10 cellular contexts compared by ENCODE assay signal in the genomic region with DNA sequence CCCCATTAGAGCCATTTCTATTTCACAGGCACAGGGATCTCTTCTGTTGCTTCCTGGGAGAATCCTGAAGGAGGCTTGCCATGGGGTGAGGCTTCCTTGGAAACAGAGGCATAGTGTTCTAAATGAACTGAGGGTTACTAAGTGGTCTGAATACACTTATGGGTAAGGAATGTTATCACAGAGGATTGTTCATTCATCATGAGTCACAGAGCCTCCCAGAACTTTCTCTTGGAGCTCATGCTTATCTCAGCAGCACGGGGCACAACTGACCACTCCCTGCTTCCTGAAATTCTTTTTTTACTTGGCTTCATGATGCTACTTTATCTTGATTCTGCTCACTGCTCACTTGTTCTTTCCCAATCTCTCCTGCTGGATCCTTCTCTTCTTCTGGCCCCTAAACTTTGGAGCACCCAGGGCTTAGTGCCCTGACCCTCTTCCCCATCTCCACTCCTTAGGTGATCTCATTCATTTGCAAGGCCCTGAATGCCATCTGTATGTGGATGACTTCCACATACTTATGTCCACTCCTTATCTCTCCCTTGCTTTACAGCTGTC. TPM values are rescaled to one million over a fixed set of nuclear protein-coding genes. Genes with fewer than 3 reads are reported as not detected.
DNase-seq lines count a peak whose midpoint lies in the region; ATAC-seq and TF ChIP-seq lines count a peak whose summit lies in the region.
"Had no signal": no experiment of that assay in that cellular context is flagged by ENCODE, and none has a peak within 500 bp of the region (broad histone marks: within the 10 kb centered on the region; RNA-seq: fewer than 3 reads in every experiment).

No MANE protein-coding gene starts in this region.

- H3K4me1 ChIP-seq in HEK293 (ENCODE audit: control insufficient read depth, insufficient read depth, low read length) (peaks cover 9% of the 10 kb centered on the region), right cardiac atrium (ENCODE audit: control insufficient read depth, insufficient read depth, low read length) (peaks cover 15% of the 10 kb centered on the region), subcutaneous abdominal adipose tissue (ENCODE audit: control insufficient read depth in 5 of 5, insufficient read depth in 5 of 5, low read length in 5 of 5) (peaks cover 4 to 60% (median 49%) of the 10 kb centered on the region in 5 donors)
- H3K4me1 ChIP-seq: colonic mucosa had no signal

- peak overlapping the region in 1 of 5 donors; percentile 16 for H3K9ac ChIP-seq in subcutaneous abdominal adipose tissue (ENCODE audit: low read length in 5 of 5)

- ATAC-seq in right cardiac atrium (peak; percentile 92 to 99), HG03159 (IDR thresholded peaks at IDR 0.05; ENCODE audit: unreplicated experiment) (no peak), left colon (no peak), HG02840 (IDR thresholded peaks at IDR 0.05; ENCODE audit: low FRiP score, unreplicated experiment) (no peak)

- POLR2A ChIA-PET in HEK293 (lab: Yijun Ruan, JAX), result no interaction called here

- H3K27ac ChIP-seq in HEK293 (ENCODE audit: extremely low read depth, low read depth, low read length), result no peak overlapping the region
- H3K27ac ChIP-seq in right cardiac atrium (ENCODE audit: low read length), result peak overlapping the region; percentile 80
- peak overlapping the region; percentile 75 for H3K27ac ChIP-seq in subcutaneous abdominal adipose tissue (ENCODE audit: low read depth, low read length)
- H3K27ac ChIP-seq: colonic mucosa had no signal

- no peaks in the 10 kb centered on the region for H3K27me3 ChIP-seq in right cardiac atrium (ENCODE audit: control insufficient read depth, insufficient read depth)
- no peaks in the 10 kb centered on the region for H3K27me3 ChIP-seq in subcutaneous abdominal adipose tissue (ENCODE audit: control insufficient read depth in 5 of 5, insufficient read depth in 4 of 5, low read length in 5 of 5)
- H3K27me3 ChIP-seq: colonic mucosa had no signal

- no peak overlapping the region for H3K4me3 ChIP-seq in HEK293 (ENCODE audit: low read depth, low read length)
- no peak overlapping the region for H3K4me3 ChIP-seq in right cardiac atrium (ENCODE audit: low read length)
- H3K4me3 ChIP-seq in subcutaneous abdominal adipose tissue (ENCODE audit: low read depth in 1 of 5, low read length in 5 of 5), result no peak overlapping the region
- H3K4me3 ChIP-seq: colonic mucosa had no signal

- CTCF ChIA-PET in HEK293 (lab: Yijun Ruan, JAX), result no interaction called here

- no peak for TF ChIP-seq CTCF in HEK293 (tag by site-specific recombination; IDR thresholded peaks at IDR 0.05)

- no peaks in the 10 kb centered on the region for H3K9me3 ChIP-seq in HEK293 (ENCODE audit: control insufficient read depth, insufficient read depth, low read depth, low read length)
- no peaks in the 10 kb centered on the region for H3K9me3 ChIP-seq in right cardiac atrium (ENCODE audit: control insufficient read depth, low read length)
- no peaks in the 10 kb centered on the region for H3K9me3 ChIP-seq in subcutaneous abdominal adipose tissue (ENCODE audit: control insufficient read depth in 5 of 5, low read length in 5 of 5)
- H3K9me3 ChIP-seq: colonic mucosa had no signal

- WGBS in right cardiac atrium, result 4% methylated on average over 1 of the region's 1 CpG

- intact Hi-C loops in right cardiac atrium (cut with DNase I), result no loop called here
- intact Hi-C loops in left colon (cut with DNase I, micrococcal nuclease), result no loop called here

- H3K36me3 ChIP-seq in HEK293 (ENCODE audit: control insufficient read depth in 2 of 2, insufficient read depth in 1 of 2, low read length in 2 of 2) (no peaks in the 10 kb centered on the region), subcutaneous abdominal adipose tissue (ENCODE audit: control insufficient read depth in 5 of 5, insufficient read depth in 5 of 5, low read length in 5 of 5) (peaks cover 0 to 4% (median 0%) of the 10 kb centered on the region in 5 donors)
- H3K36me3 ChIP-seq: colonic mucosa had no signal

- DNase-seq in amniotic stem cell (lab: John Stamatoyannopoulos, UW) (peak; percentile 93), right cardiac atrium (peak in 2 of 3 donors; percentile 53 to 61), left colon (no peak), DMS79 treated with DMSO at 0.1 percent for 48 hours (lab: John Stamatoyannopoulos, UW) (no peak)
- DNase-seq: colonic mucosa, NCI-H1417 treated with DMSO at 0.1 percent for 48 hours had no signal

TF ChIP-seq in HEK293, 187 proteins besides CTCF, POLR2A, EP300 and RAD21:
- TF ChIP-seq, protein P1, sequence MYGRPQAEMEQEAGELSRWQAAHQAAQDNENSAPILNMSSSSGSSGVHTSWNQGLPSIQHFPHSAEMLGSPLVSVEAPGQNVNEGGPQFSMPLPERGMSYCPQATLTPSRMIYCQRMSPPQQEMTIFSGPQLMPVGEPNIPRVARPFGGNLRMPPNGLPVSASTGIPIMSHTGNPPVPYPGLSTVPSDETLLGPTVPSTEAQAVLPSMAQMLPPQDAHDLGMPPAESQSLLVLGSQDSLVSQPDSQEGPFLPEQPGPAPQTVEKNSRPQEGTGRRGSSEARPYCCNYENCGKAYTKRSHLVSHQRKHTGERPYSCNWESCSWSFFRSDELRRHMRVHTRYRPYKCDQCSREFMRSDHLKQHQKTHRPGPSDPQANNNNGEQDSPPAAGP (tag by site-specific recombination; IDR thresholded peaks at IDR 0.05), result 0 out of 2 replicates have a peak, but pooled peaks have one; percentile 29
- no peak for TF ChIP-seq ZNF366 (tag by site-specific recombination; conservative IDR thresholded peaks at IDR 0.05)

RNA-seq across cellular contexts. Expression of a gene that starts 57.9 kb away (rescaled TPM):
- total RNA-seq in right cardiac atrium (10 to 100 TPM; 42.2 to 51.0 (median 47.5) TPM), left colon (10 to 100 TPM; 10.3 to 15.4 TPM)
- 14.4 TPM for polyA plus RNA-seq in right cardiac atrium

Comparison
In these comparisons a context has a peak if more than half of its experiments do, and no peak if none do; other contexts are left out.
1. DNase-seq: peak in amniotic stem cell (single experiment) and right cardiac atrium (2 of 3); none in left colon (0 of 2) and DMS79 treated with DMSO at 0.1 percent for 48 hours (single experiment).
2. ATAC-seq: peak in right cardiac atrium (2 of 2); none in HG03159 (single experiment), left colon (single experiment) and HG02840 (single experiment).